Comparison of ENCODE assay signal across 12 cellular contexts in the genomic region with DNA sequence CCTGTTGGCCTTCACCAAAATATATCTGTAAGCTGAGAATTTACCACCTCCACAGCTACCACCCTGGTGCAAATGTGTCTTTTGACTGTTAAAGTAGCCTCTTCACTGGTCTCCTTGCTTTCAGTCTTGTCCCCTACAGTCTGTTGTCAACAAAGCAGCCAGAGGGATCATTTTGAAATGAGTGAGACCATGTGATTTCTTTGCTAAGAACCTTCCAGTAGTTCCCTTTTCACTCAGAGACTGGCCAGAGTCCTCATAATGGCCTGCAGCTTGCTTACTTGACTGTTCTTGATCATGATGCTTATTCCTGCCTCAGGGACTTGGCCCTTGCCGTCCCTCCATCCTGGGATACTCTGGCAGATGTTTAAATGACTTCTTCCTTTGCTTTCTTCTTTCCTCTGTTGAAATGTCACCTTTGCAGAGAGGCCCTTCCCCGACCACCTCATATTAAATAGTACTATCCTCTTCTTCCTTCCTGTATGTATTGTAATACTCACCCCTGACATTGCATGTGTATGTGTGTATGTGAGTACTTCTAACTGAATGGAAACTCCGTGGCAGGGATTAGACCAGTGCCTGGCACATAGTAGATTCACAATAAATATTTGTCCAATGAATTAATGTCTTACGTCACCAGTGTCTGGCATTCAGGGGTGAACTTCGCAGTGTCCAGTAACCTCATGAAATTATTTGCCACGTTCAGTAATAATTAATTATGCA. TPM values are rescaled to one million over a fixed set of nuclear protein-coding genes. Genes with fewer than 3 reads are reported as not detected.
DNase-seq lines count a peak whose midpoint lies in the region; ATAC-seq and TF ChIP-seq lines count a peak whose summit lies in the region.
"Had no signal": no experiment of that assay in that cellular context is flagged by ENCODE, and none has a peak within 500 bp of the region (broad histone marks: within the 10 kb centered on the region; RNA-seq: fewer than 3 reads in every experiment).

No MANE protein-coding gene starts in this region.

- CTCF ChIA-PET in Calu3 (lab: Charles Lee) = interaction anchor here (1.4 to 1.6 kb wide), 2 partner anchors 12 to 50 kb away, joined by 3 to 5 read pairs; no protein-coding TSS in a partner anchor

- H3K79me2 ChIP-seq in OCI-LY3 (ENCODE audit: low read length) = peaks cover 98% of the 10 kb centered on the region

- TF ChIP-seq POLR2A in prostate gland (IDR thresholded peaks at IDR 0.05) = no peak

- peaks cover 30% of the 10 kb centered on the region for H3K4me1 ChIP-seq in OCI-LY3 (ENCODE audit: low read length)
- H3K4me1 ChIP-seq in prostate gland (replicated peaks) = peaks cover 17% of the 10 kb centered on the region

- H3K9me3 Mint-ChIP-seq in Calu3 (ENCODE audit: low read depth, unreplicated experiment) = no peaks in the 10 kb centered on the region

- no peak overlapping the region for H2AFZ ChIP-seq in OCI-LY3 (ENCODE audit: low read depth, low read length)

- peaks cover 45% of the 10 kb centered on the region for H4K20me1 ChIP-seq in OCI-LY3 (ENCODE audit: insufficient read depth, low read length)

- H3K27me3 ChIP-seq in OCI-LY3 (ENCODE audit: low read depth, low read length) = no peaks in the 10 kb centered on the region
- no peaks in the 10 kb centered on the region for H3K27me3 ChIP-seq in prostate gland (replicated peaks; ENCODE audit: insufficient read depth)

- H3K4me3 ChIP-seq in OCI-LY3 (ENCODE audit: low read length) (no peak overlapping the region), prostate gland (no peak overlapping the region)

- 0 out of 2 replicates have a peak overlapping the region, but pooled peaks have one; percentile 1 for H3K4me2 ChIP-seq in OCI-LY3 (ENCODE audit: low read length)

- intact Hi-C loops in Calu3 (cut with micrococcal nuclease; ENCODE audit: unreplicated experiment) (loop anchor here (5.0 kb wide), 1 partner anchor 88 kb away; no protein-coding TSS in a partner anchor), prostate gland (cut with DNase I) (no loop called here)

- peaks cover 74% of the 10 kb centered on the region for H3K36me3 ChIP-seq in OCI-LY3 (replicated peaks; ENCODE audit: low read depth, low read length)
- H3K36me3 ChIP-seq in prostate gland = no peaks in the 10 kb centered on the region

- no peak for TF ChIP-seq CTCF in Calu3 (IDR thresholded peaks at IDR 0.05; ENCODE audit: unreplicated experiment)
- no peak for TF ChIP-seq CTCF in OCI-LY3 (IDR thresholded peaks at IDR 0.05; ENCODE audit: low read depth, low read length)
- no peak for TF ChIP-seq CTCF in prostate gland (IDR thresholded peaks at IDR 0.05)

- no peaks in the 10 kb centered on the region for H3K27me3 Mint-ChIP-seq in Calu3 (ENCODE audit: unreplicated experiment)
- H3K27me3 Mint-ChIP-seq: activated naive CD4-positive, alpha-beta T cell treated with anti-CD3 and anti-CD28 coated beads, Interleukin-2, amount 10 ng/mL, durations not matched to agents 7 days and 5 days; progenitor cell of endocrine pancreas had no signal

- no TSS peak for BruUV-seq in Calu3 (replicated peaks; lab: Mats Ljungman, UMichigan)

- H3K9me3 ChIP-seq in OCI-LY3 (ENCODE audit: insufficient read depth, low read length) = peaks cover 8% of the 10 kb centered on the region; the same call in 1 of the 2 replicates
- no peaks in the 10 kb centered on the region for H3K9me3 ChIP-seq in prostate gland

- peaks cover 11% of the 10 kb centered on the region for H3K36me3 Mint-ChIP-seq in Calu3 (ENCODE audit: insufficient read depth, unreplicated experiment)

- H3K27ac ChIP-seq in OCI-LY3 (ENCODE audit: low read length) = peak overlapping the region; percentile 1; the same call in 1 of the 2 replicates
- peak overlapping the region; percentile 14 to 63 for H3K27ac ChIP-seq in prostate gland

- no peak overlapping the region for H3K4me3 Mint-ChIP-seq in Calu3 (ENCODE audit: low read depth, unreplicated experiment)
- H3K4me3 Mint-ChIP-seq: activated naive CD4-positive, alpha-beta T cell treated with anti-CD3 and anti-CD28 coated beads, Interleukin-2, amount 10 ng/mL, durations not matched to agents 7 days and 5 days had no signal

- peak overlapping the region; percentile 1 for H3K27ac Mint-ChIP-seq in Calu3 (ENCODE audit: unreplicated experiment)
- H3K27ac Mint-ChIP-seq: activated naive CD4-positive, alpha-beta T cell treated with anti-CD3 and anti-CD28 coated beads, Interleukin-2, amount 10 ng/mL, durations not matched to agents 7 days and 5 days; progenitor cell of endocrine pancreas had no signal

- WGBS in prostate gland = 64% methylated on average over 6 of the region's 6 CpGs

- no peak overlapping the region for H3K9ac ChIP-seq in OCI-LY3 (ENCODE audit: low read length)

- peak; percentile 31 for ATAC-seq in esophagus mucosa

- DNase-seq in Calu3 = no peak
- DNase-seq in prostate gland (ENCODE audit: low spot score) = no peak
- DNase-seq in stimulated activated CD4-positive, alpha-beta T cell treated with anti-CD3 and anti-CD28 coated beads, Interleukin-4, amount 100 ng/mL, for 24 hours = no peak
- DNase-seq in dermis blood vessel endothelial cell = no peak
- DNase-seq in AG08395 (ENCODE audit: low spot score) = no peak
- no peak for DNase-seq in D341Med (ENCODE audit: low spot score)
- DNase-seq: activated naive CD4-positive, alpha-beta T cell treated with anti-CD3 and anti-CD28 coated beads, Interleukin-2, amount 10 ng/mL, durations not matched to agents 7 days and 5 days; NCI-H2081 had no signal

- peaks cover 40% of the 10 kb centered on the region for H3K4me1 Mint-ChIP-seq in Calu3 (ENCODE audit: low read depth, unreplicated experiment)

RNA-seq across cellular contexts. Expression of gene MANBAL, which starts 5.0 kb away (rescaled TPM):
- 77.0 and 77.2 TPM in 2 replicates for total RNA-seq in Calu3 (2022)
- total RNA-seq in esophagus mucosa = 42.0 TPM
- 10 to 100 TPM; 28.9 to 39.4 TPM for total RNA-seq in prostate gland
- total RNA-seq in dermis blood vessel endothelial cell = 7.8 and 14.4 TPM in 2 replicates

RNA-seq across cellular contexts. Expression of gene GHRH, which starts 32.8 kb away (rescaled TPM):
- total RNA-seq in Calu3 (2022) = not detected in 2 replicates
- total RNA-seq in esophagus mucosa = not detected
- total RNA-seq in prostate gland = not detected
- not detected in 2 replicates for total RNA-seq in dermis blood vessel endothelial cell
- total RNA-seq: glomerular endothelial cell, progenitor cell of endocrine pancreas had no signal

RNA-seq across cellular contexts. Expression of gene SRC, which starts 51.5 kb away (rescaled TPM):
- total RNA-seq in Calu3 (2022) (185 and 203 TPM in 2 replicates), esophagus mucosa (30.5 TPM), prostate gland (100 to 1,000 TPM in 1 of 2 donors, 10 to 100 TPM in 1; 61.2 to 149 TPM), dermis blood vessel endothelial cell (1.5 and 4.1 TPM in 2 replicates)
